9 cellular contexts compared by ENCODE assay signal in the genomic region with DNA sequence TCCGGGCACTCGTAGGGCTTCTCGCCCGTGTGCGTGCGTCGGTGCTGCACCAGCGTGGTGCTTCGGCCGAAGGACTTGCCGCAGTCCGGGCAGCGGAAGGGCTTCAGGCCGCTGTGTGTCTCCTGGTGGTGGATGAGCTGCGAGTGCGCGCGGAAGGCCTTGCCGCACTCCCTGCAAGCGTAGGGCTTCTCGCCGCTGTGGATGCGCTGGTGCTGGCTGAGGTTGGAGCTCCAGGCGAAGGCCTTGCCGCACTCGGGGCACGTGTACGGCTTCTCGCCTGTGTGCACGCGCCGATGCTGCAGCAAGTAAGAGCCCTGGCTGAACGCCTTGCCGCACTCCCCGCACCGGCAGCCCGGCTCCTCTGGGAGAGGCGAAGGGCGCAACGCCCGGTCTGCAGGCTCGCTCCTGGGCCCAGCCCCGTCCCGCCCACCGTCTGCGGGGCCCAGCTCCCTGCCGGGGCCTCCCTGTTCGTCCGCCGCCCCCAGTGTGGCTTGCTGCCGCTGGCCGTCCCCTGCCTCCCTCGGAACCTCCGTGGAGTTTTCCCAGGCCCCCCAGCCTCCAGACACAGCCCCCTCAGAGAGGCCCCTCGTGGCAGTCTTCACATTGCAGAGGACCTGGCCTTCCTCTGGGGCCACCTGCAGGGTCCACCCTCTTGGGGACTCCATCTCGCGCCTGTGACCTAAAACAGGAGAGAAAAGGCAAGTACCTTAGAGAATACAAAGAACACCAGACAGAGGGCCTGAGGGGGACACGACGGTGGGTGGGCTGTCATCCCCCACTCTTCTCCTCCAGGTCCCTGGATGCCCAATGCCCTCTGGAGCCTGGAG. TPM values are rescaled to one million over a fixed set of nuclear protein-coding genes. Genes with fewer than 3 reads are reported as not detected.
A peak's percentile ranks its signal among the peaks of the same experiment; 100 is the strongest.
DNase-seq lines count a peak whose midpoint lies in the region; ATAC-seq and TF ChIP-seq lines count a peak whose summit lies in the region.
"Had no signal": no experiment of that assay in that cellular context is flagged by ENCODE, and none has a peak within 500 bp of the region (broad histone marks: within the 10 kb centered on the region; RNA-seq: fewer than 3 reads in every experiment).

No MANE protein-coding gene starts in this region.

- H3K18ac ChIP-seq in IMR-90 (ENCODE audit: low read depth, low read length) = no peak overlapping the region

- H2AK9ac ChIP-seq in IMR-90 (replicated peaks; ENCODE audit: low read depth, low read length, poor library complexity) = peak overlapping the region; percentile 3

- intact Hi-C loops in IMR-90 (cut with micrococcal nuclease) = no loop called here

- no peaks in the 10 kb centered on the region for H3K9me3 ChIP-seq in IMR-90 (ENCODE audit: control insufficient read depth, insufficient read depth, low read length)
- H3K9me3 ChIP-seq in osteoblast (ENCODE audit: low read depth, low read length) = no peaks in the 10 kb centered on the region

- no peak overlapping the region for H3K4ac ChIP-seq in IMR-90 (ENCODE audit: low read depth, low read length)

- H3K4me3 ChIP-seq in BJ (ENCODE audit: low read depth, low read length) (peak overlapping the region; percentile 29), IMR-90 (ENCODE audit: insufficient read depth, low read depth, low read length) (no peak overlapping the region), osteoblast (ENCODE audit: insufficient read depth, low read length) (no peak overlapping the region)

- dilution Hi-C loops in IMR-90 (cut with HindIII; ENCODE audit: low sequenced_read_pairs, unreplicated experiment) = no loop called here

- H2BK20ac ChIP-seq in IMR-90 (ENCODE audit: low read depth, low read length) = no peak overlapping the region

- H3K4me2 ChIP-seq in IMR-90 (ENCODE audit: low read depth, low read length) (peak overlapping the region; percentile 86), osteoblast (ENCODE audit: insufficient read depth, low read length) (no peak overlapping the region)

- H4K8ac ChIP-seq in IMR-90 (ENCODE audit: low read depth in 2 of 2, low read length in 2 of 2) = no peak overlapping the region

- in situ Hi-C loops in IMR-90 (cut with MboI; ENCODE audit: low sequenced_read_pairs) = no loop called here

- H2BK15ac ChIP-seq in IMR-90 (ENCODE audit: low read depth, low read length) = no peak overlapping the region

- H3K79me2 ChIP-seq in osteoblast (ENCODE audit: insufficient read depth, low read length) = no peaks in the 10 kb centered on the region

- BruUV-seq in IMR-90 (replicated peaks; lab: Mats Ljungman, UMichigan) = no TSS peak

- H3K27ac ChIP-seq in IMR-90 (ENCODE audit: insufficient read depth, low read length) (no peak overlapping the region), osteoblast (ENCODE audit: low read depth, low read length) (no peak overlapping the region)

- no peak for TF ChIP-seq POLR2A in IMR-90 (IDR thresholded peaks at IDR 0.05; ENCODE audit: low read depth, low read length)

- 44% methylated on average over 39 of the region's 59 CpGs; no CpG with 5 or more reads in 1 of the 2 experiments for WGBS in IMR-90 (ENCODE audit: extremely low coverage in 2 of 2, insufficient read length in 1 of 2), 2 experiments

- no peak for TF ChIP-seq CTCF in BJ (IDR thresholded peaks at IDR 0.05; ENCODE audit: insufficient read depth, low read depth, low read length)
- no peak for TF ChIP-seq CTCF in IMR-90 (conservative IDR thresholded peaks at IDR 0.05; ENCODE audit: low read depth, low read length)
- no peak for TF ChIP-seq CTCF in osteoblast (IDR thresholded peaks at IDR 0.05; ENCODE audit: extremely low read depth, low read depth, low read length)

- no peak overlapping the region for H4K91ac ChIP-seq in IMR-90 (ENCODE audit: insufficient read depth, low read depth, low read length)

- CTCF ChIA-PET in BJ (lab: Yijun Ruan, JAX) (no interaction called here), IMR-90 (lab: Yijun Ruan, JAX) (no interaction called here)

- H3K27me3 ChIP-seq in BJ (ENCODE audit: control insufficient read depth, insufficient read depth, low read length) = no peaks in the 10 kb centered on the region; the same call in 1 of the 2 replicates
- peaks cover 10% of the 10 kb centered on the region for H3K27me3 ChIP-seq in IMR-90 (ENCODE audit: control insufficient read depth, insufficient read depth, low read length)
- peaks cover 19% of the 10 kb centered on the region for H3K27me3 ChIP-seq in osteoblast (ENCODE audit: insufficient read depth, low read length)

- H2BK120ac ChIP-seq in IMR-90 (ENCODE audit: low read depth, low read length) = no peak overlapping the region

- H3K9me1 ChIP-seq in IMR-90 (ENCODE audit: insufficient read depth, low read length) = peaks cover 8% of the 10 kb centered on the region

- peaks cover 0 to 9% of the 10 kb centered on the region in 2 experiments; a peak in 3 of 4 replicates for H3K79me1 ChIP-seq in IMR-90 (ENCODE audit: low read depth in 1 of 2, low read length in 2 of 2)

- H3K23ac ChIP-seq in IMR-90 (ENCODE audit: low read depth, low read length) = no peak overlapping the region

- H3K36me3 ChIP-seq in BJ (ENCODE audit: control insufficient read depth, insufficient read depth, low read length) (peaks cover 5% of the 10 kb centered on the region), IMR-90 (ENCODE audit: control insufficient read depth, insufficient read depth, low read length) (peaks cover 5% of the 10 kb centered on the region; the same call in 1 of the 2 replicates), osteoblast (ENCODE audit: insufficient read depth, low read length) (no peaks in the 10 kb centered on the region)

- ATAC-seq in IMR-90 (ENCODE audit: low read depth) (peak; percentile 24), esophagus mucosa (peak; percentile 2), GM18867 (IDR thresholded peaks at IDR 0.05; ENCODE audit: unreplicated experiment) (no peak)

- TF ChIP-seq RAD21 in IMR-90 (IDR thresholded peaks at IDR 0.05; ENCODE audit: low read length) = no peak

- H4K20me1 ChIP-seq in IMR-90 (ENCODE audit: insufficient read depth, low read length) (peaks cover 8% of the 10 kb centered on the region; the same call in 1 of the 2 replicates), osteoblast (ENCODE audit: insufficient read depth, low read length) (no peaks in the 10 kb centered on the region)

- peak overlapping the region; percentile 75 for H2AFZ ChIP-seq in IMR-90 (replicated peaks; ENCODE audit: low read length, poor library complexity)
- no peak overlapping the region for H2AFZ ChIP-seq in osteoblast (ENCODE audit: low read length)

- H4K5ac ChIP-seq in IMR-90 (ENCODE audit: low read depth, low read length) = no peak overlapping the region

- H3K4me1 ChIP-seq in IMR-90 (ENCODE audit: control insufficient read depth, insufficient read depth, low read length) = peaks cover 11% of the 10 kb centered on the region
- peaks cover 8% of the 10 kb centered on the region for H3K4me1 ChIP-seq in osteoblast (ENCODE audit: insufficient read depth, low read length)

- no peak overlapping the region for H2AK5ac ChIP-seq in IMR-90 (ENCODE audit: low read depth, low read length)

- no peak overlapping the region for H3K9ac ChIP-seq in IMR-90 (ENCODE audit: low read depth, low read length)

- no peak overlapping the region for H2BK5ac ChIP-seq in IMR-90 (ENCODE audit: low read depth, low read length, poor library complexity, severe bottlenecking)

- no peak overlapping the region for H3K14ac ChIP-seq in IMR-90 (replicated peaks; ENCODE audit: low read depth, low read length)

- H3K56ac ChIP-seq in IMR-90 (ENCODE audit: extremely low read depth, insufficient read depth, low read length) = no peak overlapping the region

- DNase-seq in BJ (ENCODE audit: low read depth) = no peak
- no peak for DNase-seq in IMR-90
- DNase-seq in osteoblast (ENCODE audit: insufficient read length, low spot score, missing footprints) = peak; percentile 76
- no peak for DNase-seq in SKM-1 treated with dmso at 0.1 percent for 144 hours (lab: John Stamatoyannopoulos, UW; ENCODE audit: unreplicated experiment)
- DNase-seq in SW480 (ENCODE audit: low spot score) = no peak
- DNase-seq in Kasumi-1 (lab: John Stamatoyannopoulos, UW) = no peak
- DNase-seq: NCI-H524 treated with DMSO at 0.1 percent for 48 hours had no signal

- POLR2A ChIA-PET in BJ (lab: Charles Lee) = interaction anchor here (0.6 to 0.7 kb wide), 2 partner anchors 24 to 51 kb away, joined by 3 read pairs; partner anchors contain the start of genes ZNF584 and ZNF837
- POLR2A ChIA-PET in IMR-90 (lab: Charles Lee; ENCODE audit: unreplicated experiment) = no interaction called here

RNA-seq across cellular contexts. Expression of gene A1BG, which starts 3.9 kb away (rescaled TPM):
- polyA plus RNA-seq in BJ (2011; rRNA removed) (13.7 and 15.5 TPM in 2 replicates), IMR-90 (2012; rRNA removed) (54.5 and 65.7 TPM in 2 replicates)
- polyA minus RNA-seq in BJ (2011; rRNA and poly(A)+ RNA removed) = 0.82 and 1.2 TPM in 2 replicates
- total RNA-seq in IMR-90 (2012; rRNA removed) (4.5 and 6.4 TPM in 2 replicates), esophagus mucosa (3.5 TPM), osteoblast (1.1 and 1.5 TPM in 2 replicates)
- 40.0 and 43.7 TPM in 2 replicates for polyA plus RNA-seq in IMR-90 (2012; cell fraction: cytosol; rRNA removed)
- polyA plus RNA-seq in IMR-90 (2012; cell fraction: nucleus; rRNA removed; ENCODE audit: low replicate concordance) = 10.3 and 18.0 TPM in 2 replicates

RNA-seq across cellular contexts. Expression of gene ZNF497, which starts 5.4 kb away (rescaled TPM):
- 0.20 TPM in 2 replicates for polyA plus RNA-seq in BJ (2011; rRNA removed)
- 0.10 and 0.33 TPM in 2 replicates for polyA minus RNA-seq in BJ (2011; rRNA and poly(A)+ RNA removed)
- total RNA-seq in IMR-90 (2012; rRNA removed) = 0.18 and 0.56 TPM in 2 replicates
- polyA plus RNA-seq in IMR-90 (2012; rRNA removed) = 0.24 and 0.27 TPM in 2 replicates
- 0.25 TPM in 2 replicates for polyA plus RNA-seq in IMR-90 (2012; cell fraction: cytosol; rRNA removed)
- 1.2 and 4.0 TPM in 2 replicates for polyA plus RNA-seq in IMR-90 (2012; cell fraction: nucleus; rRNA removed; ENCODE audit: low replicate concordance)
- total RNA-seq in esophagus mucosa = 1.1 TPM
- 1.2 and 1.4 TPM in 2 replicates for total RNA-seq in osteoblast

RNA-seq across cellular contexts. Expression of gene ZNF837, which starts 23.6 kb away (rescaled TPM):
- polyA plus RNA-seq in BJ (2011; rRNA removed) (0.47 and 0.82 TPM in 2 replicates), IMR-90 (2012; rRNA removed) (1.2 and 1.9 TPM in 2 replicates)
- polyA minus RNA-seq in BJ (2011; rRNA and poly(A)+ RNA removed) = 0.38 and 0.41 TPM in 2 replicates
- total RNA-seq in IMR-90 (2012; rRNA removed) (0.54 and 0.56 TPM in 2 replicates), esophagus mucosa (2.7 TPM), osteoblast (4.4 and 4.7 TPM in 2 replicates)
- polyA plus RNA-seq in IMR-90 (2012; cell fraction: cytosol; rRNA removed) = 1.7 and 1.9 TPM in 2 replicates
- 0.97 and 3.2 TPM in 2 replicates for polyA plus RNA-seq in IMR-90 (2012; cell fraction: nucleus; rRNA removed; ENCODE audit: low replicate concordance)

RNA-seq across cellular contexts. Expression of gene RPS5, which starts 29.9 kb away (rescaled TPM):
- polyA plus RNA-seq in BJ (2011; rRNA removed) (2,500 and 3,326 TPM in 2 replicates), IMR-90 (2012; rRNA removed) (3,265 and 3,617 TPM in 2 replicates)
- polyA minus RNA-seq in BJ (2011; rRNA and poly(A)+ RNA removed) = 895 and 1,382 TPM in 2 replicates
- total RNA-seq in IMR-90 (2012; rRNA removed) (3,811 and 5,858 TPM in 2 replicates), esophagus mucosa (1,223 TPM), osteoblast (1,166 and 1,239 TPM in 2 replicates)
- 1,967 and 6,567 TPM in 2 replicates for polyA plus RNA-seq in IMR-90 (2012; cell fraction: cytosol; rRNA removed)
- 1,256 and 1,694 TPM in 2 replicates for polyA plus RNA-seq in IMR-90 (2012; cell fraction: nucleus; rRNA removed; ENCODE audit: low replicate concordance)

RNA-seq across cellular contexts. Expression of gene ZSCAN22, which starts 30.4 kb away (rescaled TPM):
- 2.1 and 2.3 TPM in 2 replicates for polyA plus RNA-seq in BJ (2011; rRNA removed)
- 3.9 TPM in 2 replicates for polyA minus RNA-seq in BJ (2011; rRNA and poly(A)+ RNA removed)
- total RNA-seq in IMR-90 (2012; rRNA removed) = 1.9 and 2.5 TPM in 2 replicates
- 1.8 and 2.2 TPM in 2 replicates for polyA plus RNA-seq in IMR-90 (2012; rRNA removed)
- 1.1 and 1.4 TPM in 2 replicates for polyA plus RNA-seq in IMR-90 (2012; cell fraction: cytosol; rRNA removed)
- polyA plus RNA-seq in IMR-90 (2012; cell fraction: nucleus; rRNA removed; ENCODE audit: low replicate concordance) = 1.7 and 2.3 TPM in 2 replicates
- total RNA-seq in esophagus mucosa = 2.5 TPM
- total RNA-seq in osteoblast = 2.5 and 3.5 TPM in 2 replicates
